In the genomic region with DNA sequence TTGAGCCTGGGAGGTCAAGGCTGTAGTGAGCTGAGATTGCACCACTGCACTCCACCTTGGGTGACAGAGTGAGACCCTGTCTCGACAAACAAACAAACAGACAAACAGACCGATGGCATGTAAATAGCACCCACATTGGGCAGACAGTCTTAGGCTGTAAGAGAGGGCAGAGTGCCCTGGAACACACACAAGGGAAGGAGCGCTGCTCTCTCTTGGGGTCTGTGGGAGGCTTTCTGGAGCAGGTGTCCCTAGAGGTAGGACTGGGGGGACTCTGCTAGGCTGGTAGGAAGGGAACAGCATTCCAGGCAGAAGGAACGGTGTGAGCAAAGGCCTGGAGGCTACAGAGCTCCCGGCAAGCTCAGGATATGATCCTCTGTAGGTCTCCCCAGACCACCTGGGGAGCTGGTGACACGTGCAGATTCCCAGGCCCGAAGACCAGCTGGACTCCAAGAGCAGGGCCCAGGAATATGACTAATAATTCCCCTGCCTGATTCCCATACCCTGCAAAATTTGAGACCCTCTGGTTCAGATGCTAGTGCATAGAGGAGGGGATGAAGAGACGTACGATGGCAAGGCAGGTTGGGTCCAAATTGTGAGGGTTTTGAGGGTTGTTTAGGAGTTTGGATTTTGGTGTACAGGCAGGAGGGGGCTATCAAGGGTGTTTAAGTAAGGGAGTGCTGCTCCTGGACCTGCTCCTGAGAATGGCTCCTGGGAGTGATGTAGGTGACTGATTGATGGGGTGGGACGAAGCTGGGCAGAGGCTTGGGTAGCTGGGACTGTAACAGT, we compare ENCODE assay signal across 1 cellular context.
TF ChIP-seq lines count a peak whose summit lies in the region.

No MANE protein-coding gene starts in this region.

TF ChIP-seq in H1, 55 proteins besides CTCF, POLR2A, EP300 and RAD21:
- TF ChIP-seq RBBP5 (IDR thresholded peaks at IDR 0.05; ENCODE audit: borderline replicate concordance, low read depth, low read length) (no peak), CBX5 (IDR thresholded peaks at IDR 0.05; ENCODE audit: low read depth, low read length) (no peak), SIX5 (IDR thresholded peaks at IDR 0.05; ENCODE audit: low read depth, low read length) (no peak), KDM1A (IDR thresholded peaks at IDR 0.05; ENCODE audit: borderline replicate concordance, low read length) (no peak), SP2 (IDR thresholded peaks at IDR 0.05; ENCODE audit: low read length) (no peak), SUZ12 (IDR thresholded peaks at IDR 0.05; ENCODE audit: low read length) (no peak), GABPA (IDR thresholded peaks at IDR 0.05; ENCODE audit: borderline replicate concordance, insufficient read depth, low read length) (no peak), EGR1 (IDR thresholded peaks at IDR 0.05; ENCODE audit: borderline replicate concordance, low read depth, low read length) (no peak), CREB1 (IDR thresholded peaks at IDR 0.05) (no peak), SP4 (IDR thresholded peaks at IDR 0.05; ENCODE audit: low read length) (no peak), E2F6 (IDR thresholded peaks at IDR 0.05) (no peak), CBX8 (IDR thresholded peaks at IDR 0.05; ENCODE audit: borderline replicate concordance, low read depth, low read length) (no peak), EZH2 (IDR thresholded peaks at IDR 0.05; ENCODE audit: low read depth, low read length, severe bottlenecking) (no peak), SIN3A (conservative IDR thresholded peaks at IDR 0.05 in 1 of 2, IDR thresholded peaks at IDR 0.05 in 1 of 2; ENCODE audit: low read depth in 1 of 2, low read length in 2 of 2) (no peak), FOSL1 (IDR thresholded peaks at IDR 0.05; ENCODE audit: insufficient read depth, low read depth, low read length) (no peak), SIRT6 (IDR thresholded peaks at IDR 0.05; ENCODE audit: low read length) (no peak), POLR2AphosphoS5 (IDR thresholded peaks at IDR 0.05; ENCODE audit: low read depth, low read length) (no peak), POU5F1 (IDR thresholded peaks at IDR 0.05; ENCODE audit: low read depth, low read length) (no peak), SP1 (IDR thresholded peaks at IDR 0.05; ENCODE audit: low read depth, low read length) (no peak), TEAD4 (IDR thresholded peaks at IDR 0.05; ENCODE audit: low read depth, low read length) (no peak)
